ENCODE assay signal across 1 cellular context in the genomic region with DNA sequence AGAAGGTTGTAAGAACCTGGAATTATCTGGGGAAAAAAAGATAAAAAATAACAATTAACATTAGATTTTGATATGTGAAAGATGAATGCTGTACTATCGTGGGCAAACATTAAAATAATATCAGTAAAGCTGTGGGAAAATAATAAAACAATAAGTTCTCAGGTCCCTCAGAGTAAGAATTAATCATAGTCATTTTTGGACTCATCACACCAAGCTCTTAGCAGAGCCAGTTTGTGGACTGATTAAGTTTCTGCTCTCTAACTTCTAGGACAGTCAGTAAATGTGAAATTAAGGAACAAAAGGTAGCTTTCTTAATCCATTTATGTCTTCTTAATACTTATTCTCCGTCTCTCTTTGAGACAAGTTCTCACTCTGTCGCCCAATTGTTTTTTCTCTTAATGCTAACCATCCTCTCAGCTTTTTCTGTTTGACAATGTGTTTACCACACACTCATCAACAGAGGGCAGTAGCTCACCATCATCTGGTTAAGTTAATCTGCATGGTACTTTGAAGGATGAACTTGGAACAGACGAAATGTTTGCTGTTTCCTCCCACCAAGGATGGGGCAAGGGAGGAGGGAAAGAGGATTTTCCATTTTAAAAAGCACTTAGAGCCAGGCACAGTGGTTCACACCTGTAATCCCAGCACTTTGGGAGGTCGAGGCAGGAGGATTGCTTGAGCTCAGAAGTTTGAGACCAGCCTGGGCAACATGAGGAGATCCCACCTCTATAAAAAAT.
TF ChIP-seq lines count a peak whose summit lies in the region.

No MANE protein-coding gene starts in this region.

TF ChIP-seq in K562, 482 proteins besides CTCF, POLR2A, EP300 and RAD21 (continued from another document):
- TF ChIP-seq, protein P1, sequence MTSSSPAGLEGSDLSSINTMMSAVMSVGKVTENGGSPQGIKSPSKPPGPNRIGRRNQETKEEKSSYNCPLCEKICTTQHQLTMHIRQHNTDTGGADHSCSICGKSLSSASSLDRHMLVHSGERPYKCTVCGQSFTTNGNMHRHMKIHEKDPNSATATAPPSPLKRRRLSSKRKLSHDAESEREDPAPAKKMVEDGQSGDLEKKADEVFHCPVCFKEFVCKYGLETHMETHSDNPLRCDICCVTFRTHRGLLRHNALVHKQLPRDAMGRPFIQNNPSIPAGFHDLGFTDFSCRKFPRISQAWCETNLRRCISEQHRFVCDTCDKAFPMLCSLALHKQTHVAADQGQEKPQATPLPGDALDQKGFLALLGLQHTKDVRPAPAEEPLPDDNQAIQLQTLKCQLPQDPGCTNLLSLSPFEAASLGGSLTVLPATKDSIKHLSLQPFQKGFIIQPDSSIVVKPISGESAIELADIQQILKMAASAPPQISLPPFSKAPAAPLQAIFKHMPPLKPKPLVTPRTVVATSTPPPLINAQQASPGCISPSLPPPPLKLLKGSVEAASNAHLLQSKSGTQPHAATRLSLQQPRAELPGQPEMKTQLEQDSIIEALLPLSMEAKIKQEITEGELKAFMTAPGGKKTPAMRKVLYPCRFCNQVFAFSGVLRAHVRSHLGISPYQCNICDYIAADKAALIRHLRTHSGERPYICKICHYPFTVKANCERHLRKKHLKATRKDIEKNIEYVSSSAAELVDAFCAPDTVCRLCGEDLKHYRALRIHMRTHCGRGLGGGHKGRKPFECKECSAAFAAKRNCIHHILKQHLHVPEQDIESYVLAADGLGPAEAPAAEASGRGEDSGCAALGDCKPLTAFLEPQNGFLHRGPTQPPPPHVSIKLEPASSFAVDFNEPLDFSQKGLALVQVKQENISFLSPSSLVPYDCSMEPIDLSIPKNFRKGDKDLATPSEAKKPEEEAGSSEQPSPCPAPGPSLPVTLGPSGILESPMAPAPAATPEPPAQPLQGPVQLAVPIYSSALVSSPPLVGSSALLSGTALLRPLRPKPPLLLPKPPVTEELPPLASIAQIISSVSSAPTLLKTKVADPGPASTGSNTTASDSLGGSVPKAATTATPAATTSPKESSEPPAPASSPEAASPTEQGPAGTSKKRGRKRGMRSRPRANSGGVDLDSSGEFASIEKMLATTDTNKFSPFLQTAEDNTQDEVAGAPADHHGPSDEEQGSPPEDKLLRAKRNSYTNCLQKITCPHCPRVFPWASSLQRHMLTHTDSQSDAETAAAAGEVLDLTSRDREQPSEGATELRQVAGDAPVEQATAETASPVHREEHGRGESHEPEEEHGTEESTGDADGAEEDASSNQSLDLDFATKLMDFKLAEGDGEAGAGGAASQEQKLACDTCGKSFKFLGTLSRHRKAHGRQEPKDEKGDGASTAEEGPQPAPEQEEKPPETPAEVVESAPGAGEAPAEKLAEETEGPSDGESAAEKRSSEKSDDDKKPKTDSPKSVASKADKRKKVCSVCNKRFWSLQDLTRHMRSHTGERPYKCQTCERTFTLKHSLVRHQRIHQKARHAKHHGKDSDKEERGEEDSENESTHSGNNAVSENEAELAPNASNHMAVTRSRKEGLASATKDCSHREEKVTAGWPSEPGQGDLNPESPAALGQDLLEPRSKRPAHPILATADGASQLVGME (CRISPR knock-in tag; IDR thresholded peaks at IDR 0.05) = no peak
- TF ChIP-seq, protein P2, sequence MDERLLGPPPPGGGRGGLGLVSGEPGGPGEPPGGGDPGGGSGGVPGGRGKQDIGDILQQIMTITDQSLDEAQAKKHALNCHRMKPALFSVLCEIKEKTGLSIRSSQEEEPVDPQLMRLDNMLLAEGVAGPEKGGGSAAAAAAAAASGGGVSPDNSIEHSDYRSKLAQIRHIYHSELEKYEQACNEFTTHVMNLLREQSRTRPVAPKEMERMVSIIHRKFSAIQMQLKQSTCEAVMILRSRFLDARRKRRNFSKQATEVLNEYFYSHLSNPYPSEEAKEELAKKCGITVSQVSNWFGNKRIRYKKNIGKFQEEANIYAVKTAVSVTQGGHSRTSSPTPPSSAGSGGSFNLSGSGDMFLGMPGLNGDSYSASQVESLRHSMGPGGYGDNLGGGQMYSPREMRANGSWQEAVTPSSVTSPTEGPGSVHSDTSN (CRISPR knock-in tag; IDR thresholded peaks at IDR 0.05; ENCODE audit: low read depth) = no peak
- TF ChIP-seq, protein P2 (tag; conservative IDR thresholded peaks at IDR 0.05; ENCODE audit: low read depth) = no peak
- TF ChIP-seq, protein P3, sequence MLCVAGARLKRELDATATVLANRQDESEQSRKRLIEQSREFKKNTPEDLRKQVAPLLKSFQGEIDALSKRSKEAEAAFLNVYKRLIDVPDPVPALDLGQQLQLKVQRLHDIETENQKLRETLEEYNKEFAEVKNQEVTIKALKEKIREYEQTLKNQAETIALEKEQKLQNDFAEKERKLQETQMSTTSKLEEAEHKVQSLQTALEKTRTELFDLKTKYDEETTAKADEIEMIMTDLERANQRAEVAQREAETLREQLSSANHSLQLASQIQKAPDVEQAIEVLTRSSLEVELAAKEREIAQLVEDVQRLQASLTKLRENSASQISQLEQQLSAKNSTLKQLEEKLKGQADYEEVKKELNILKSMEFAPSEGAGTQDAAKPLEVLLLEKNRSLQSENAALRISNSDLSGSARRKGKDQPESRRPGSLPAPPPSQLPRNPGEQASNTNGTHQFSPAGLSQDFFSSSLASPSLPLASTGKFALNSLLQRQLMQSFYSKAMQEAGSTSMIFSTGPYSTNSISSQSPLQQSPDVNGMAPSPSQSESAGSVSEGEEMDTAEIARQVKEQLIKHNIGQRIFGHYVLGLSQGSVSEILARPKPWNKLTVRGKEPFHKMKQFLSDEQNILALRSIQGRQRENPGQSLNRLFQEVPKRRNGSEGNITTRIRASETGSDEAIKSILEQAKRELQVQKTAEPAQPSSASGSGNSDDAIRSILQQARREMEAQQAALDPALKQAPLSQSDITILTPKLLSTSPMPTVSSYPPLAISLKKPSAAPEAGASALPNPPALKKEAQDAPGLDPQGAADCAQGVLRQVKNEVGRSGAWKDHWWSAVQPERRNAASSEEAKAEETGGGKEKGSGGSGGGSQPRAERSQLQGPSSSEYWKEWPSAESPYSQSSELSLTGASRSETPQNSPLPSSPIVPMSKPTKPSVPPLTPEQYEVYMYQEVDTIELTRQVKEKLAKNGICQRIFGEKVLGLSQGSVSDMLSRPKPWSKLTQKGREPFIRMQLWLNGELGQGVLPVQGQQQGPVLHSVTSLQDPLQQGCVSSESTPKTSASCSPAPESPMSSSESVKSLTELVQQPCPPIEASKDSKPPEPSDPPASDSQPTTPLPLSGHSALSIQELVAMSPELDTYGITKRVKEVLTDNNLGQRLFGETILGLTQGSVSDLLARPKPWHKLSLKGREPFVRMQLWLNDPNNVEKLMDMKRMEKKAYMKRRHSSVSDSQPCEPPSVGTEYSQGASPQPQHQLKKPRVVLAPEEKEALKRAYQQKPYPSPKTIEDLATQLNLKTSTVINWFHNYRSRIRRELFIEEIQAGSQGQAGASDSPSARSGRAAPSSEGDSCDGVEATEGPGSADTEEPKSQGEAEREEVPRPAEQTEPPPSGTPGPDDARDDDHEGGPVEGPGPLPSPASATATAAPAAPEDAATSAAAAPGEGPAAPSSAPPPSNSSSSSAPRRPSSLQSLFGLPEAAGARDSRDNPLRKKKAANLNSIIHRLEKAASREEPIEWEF (CRISPR knock-in tag; IDR thresholded peaks at IDR 0.05) = no peak
- TF ChIP-seq, protein P4, sequence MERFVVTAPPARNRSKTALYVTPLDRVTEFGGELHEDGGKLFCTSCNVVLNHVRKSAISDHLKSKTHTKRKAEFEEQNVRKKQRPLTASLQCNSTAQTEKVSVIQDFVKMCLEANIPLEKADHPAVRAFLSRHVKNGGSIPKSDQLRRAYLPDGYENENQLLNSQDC (CRISPR knock-in tag; IDR thresholded peaks at IDR 0.05) = no peak
- TF ChIP-seq ZNF133 (CRISPR knock-in tag; IDR thresholded peaks at IDR 0.05) (no peak), FOXK2 (conservative IDR thresholded peaks at IDR 0.05 in 1 of 2, IDR thresholded peaks at IDR 0.05 in 1 of 2; ENCODE audit: low read depth in 2 of 2) (peak; percentile 43 to 65; a peak in 1 of 4 replicates), PURB (CRISPR knock-in tag; IDR thresholded peaks at IDR 0.05; ENCODE audit: low read depth) (no peak), SMARCA4 (IDR thresholded peaks at IDR 0.05) (no peak), TCF7 (IDR thresholded peaks at IDR 0.05; ENCODE audit: borderline replicate concordance) (no peak), MIER1 (IDR thresholded peaks at IDR 0.05; ENCODE audit: low read depth) (no peak)
- TF ChIP-seq, protein P5, sequence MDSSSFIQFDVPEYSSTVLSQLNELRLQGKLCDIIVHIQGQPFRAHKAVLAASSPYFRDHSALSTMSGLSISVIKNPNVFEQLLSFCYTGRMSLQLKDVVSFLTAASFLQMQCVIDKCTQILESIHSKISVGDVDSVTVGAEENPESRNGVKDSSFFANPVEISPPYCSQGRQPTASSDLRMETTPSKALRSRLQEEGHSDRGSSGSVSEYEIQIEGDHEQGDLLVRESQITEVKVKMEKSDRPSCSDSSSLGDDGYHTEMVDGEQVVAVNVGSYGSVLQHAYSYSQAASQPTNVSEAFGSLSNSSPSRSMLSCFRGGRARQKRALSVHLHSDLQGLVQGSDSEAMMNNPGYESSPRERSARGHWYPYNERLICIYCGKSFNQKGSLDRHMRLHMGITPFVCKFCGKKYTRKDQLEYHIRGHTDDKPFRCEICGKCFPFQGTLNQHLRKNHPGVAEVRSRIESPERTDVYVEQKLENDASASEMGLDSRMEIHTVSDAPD (CRISPR knock-in tag; IDR thresholded peaks at IDR 0.05) = no peak
